ENCODE assay signal across 11 cellular contexts in the genomic region with DNA sequence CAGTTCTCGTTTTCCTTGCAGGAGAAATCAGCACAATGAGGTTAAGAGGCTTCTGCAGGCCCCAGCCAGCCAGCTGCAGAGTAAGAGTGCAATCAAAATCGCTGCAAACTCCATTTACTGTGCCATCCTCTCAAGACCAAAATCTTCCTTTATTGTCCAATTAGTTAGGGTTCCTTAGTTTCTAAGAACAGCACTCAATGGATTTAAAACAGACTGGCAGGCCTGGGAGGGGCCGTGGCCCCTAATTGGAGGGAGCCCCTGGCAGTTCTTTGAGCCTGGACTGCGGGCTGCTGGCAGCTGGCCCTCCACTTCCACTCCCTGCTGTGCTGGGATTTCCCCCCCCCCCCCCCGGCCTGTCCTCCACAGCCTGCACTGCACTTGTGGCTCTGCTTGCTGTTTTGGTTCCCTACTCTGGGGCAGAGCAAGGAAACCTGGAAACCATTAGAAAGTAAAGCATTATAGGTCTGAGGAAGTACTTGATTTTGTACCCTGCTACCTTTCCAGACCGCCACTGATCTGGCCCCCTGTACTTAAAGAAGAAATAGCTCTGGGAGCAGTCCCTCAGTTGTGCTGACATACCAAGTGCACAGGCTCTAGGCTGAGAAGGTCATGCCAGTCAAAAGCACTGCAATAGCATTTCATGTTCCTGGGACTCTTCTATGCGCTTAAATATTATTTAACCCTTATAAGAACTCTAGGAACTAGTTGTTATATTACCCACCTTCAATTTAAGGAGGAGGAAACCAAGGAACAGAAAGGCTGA.
DNase-seq lines count a peak whose midpoint lies in the region; ATAC-seq and TF ChIP-seq lines count a peak whose summit lies in the region.
"Had no signal": no experiment of that assay in that cellular context is flagged by ENCODE, and none has a peak within 500 bp of the region (broad histone marks: within the 10 kb centered on the region; RNA-seq: fewer than 3 reads in every experiment).

No MANE protein-coding gene starts in this region.

- H3K27me3 ChIP-seq in BE2C (no peaks in the 10 kb centered on the region), SK-N-SH (ENCODE audit: insufficient read depth) (no peaks in the 10 kb centered on the region)

- WGBS in SK-N-SH (ENCODE audit: low lambda C conversion rate) = 25% methylated on average over 6 of the region's 7 CpGs

- TF ChIP-seq EP300 in Ishikawa (IDR thresholded peaks at IDR 0.05; ENCODE audit: borderline replicate concordance) (0 out of 2 replicates have a peak, but pooled peaks have one; percentile 36), SK-N-SH (IDR thresholded peaks at IDR 0.05; ENCODE audit: borderline replicate concordance in 1 of 2, low read depth in 1 of 2, low read length in 1 of 2) (peak in 1 of 2 experiments; percentile 63; a peak in 1 of 4 replicates)

- 0 out of 2 replicates have a peak overlapping the region, but pooled peaks have one; percentile 4 for H2AFZ ChIP-seq in SK-N-SH (ENCODE audit: low read depth)

- no peak overlapping the region for H3K9ac ChIP-seq in SK-N-SH

- intact Hi-C loops in posterior vena cava (cut with DNase I) = no loop called here
- intact Hi-C loops in activated CD4-positive, alpha-beta T cell treated with anti-CD3 and anti-CD28 coated beads for 36 hours (cut with DNase I, micrococcal nuclease) = no loop called here

- H3K9me3 ChIP-seq in BE2C = no peaks in the 10 kb centered on the region
- H3K9me3 ChIP-seq in SK-N-SH = no peaks in the 10 kb centered on the region

- no peak overlapping the region for H3K4me2 ChIP-seq in SK-N-SH

- H3K36me3 Mint-ChIP-seq in activated CD4-positive, alpha-beta T cell treated with anti-CD3 and anti-CD28 coated beads for 36 hours (ENCODE audit: low read depth) = no peaks in the 10 kb centered on the region
- H3K36me3 Mint-ChIP-seq: CD14-positive monocyte; stimulated activated naive B cell treated with anti-CD40 and anti-IgM and Interleukin-4, amounts not matched to agents 10 μg/mL and 1 μg/mL and 100 μg/mL, for 72 hours had no signal

- H3K9me3 Mint-ChIP-seq in activated CD4-positive, alpha-beta T cell treated with anti-CD3 and anti-CD28 coated beads for 36 hours (ENCODE audit: low read depth) = no peaks in the 10 kb centered on the region
- H3K9me3 Mint-ChIP-seq: activated T-cell treated with anti-CD3 and anti-CD28 coated beads, Interleukin-2, amount 50 U/mL, for 24 hours; stimulated activated naive B cell treated with anti-CD40 and anti-IgM and Interleukin-4, amounts not matched to agents 10 μg/mL and 1 μg/mL and 100 μg/mL, for 72 hours had no signal

- H3K4me1 ChIP-seq in BE2C (peaks cover 33% of the 10 kb centered on the region), SK-N-SH (ENCODE audit: control insufficient read depth in 1 of 2, insufficient read depth in 2 of 2, low read depth in 1 of 2, low read length in 1 of 2) (peaks cover 0 to 16% of the 10 kb centered on the region in 2 experiments; a peak in 2 of 4 replicates)

- no peaks in the 10 kb centered on the region for H3K9me2 ChIP-seq in SK-N-SH

- H3K4me3 Mint-ChIP-seq in activated CD4-positive, alpha-beta T cell treated with anti-CD3 and anti-CD28 coated beads for 36 hours = no peak overlapping the region
- H3K4me3 Mint-ChIP-seq: activated T-cell treated with anti-CD3 and anti-CD28 coated beads, Interleukin-2, amount 50 U/mL, for 24 hours; CD14-positive monocyte; stimulated activated naive B cell treated with anti-CD40 and anti-IgM and Interleukin-4, amounts not matched to agents 10 μg/mL and 1 μg/mL and 100 μg/mL, for 72 hours had no signal

- H3K79me2 ChIP-seq in SK-N-SH (ENCODE audit: insufficient read depth) = no peaks in the 10 kb centered on the region

- no peak for TF ChIP-seq RAD21 in Ishikawa (IDR thresholded peaks at IDR 0.05; ENCODE audit: low read depth)
- TF ChIP-seq RAD21 in SK-N-SH (IDR thresholded peaks at IDR 0.05; ENCODE audit: low read length) = no peak

- peaks cover 4% of the 10 kb centered on the region for H3K27me3 Mint-ChIP-seq in activated CD4-positive, alpha-beta T cell treated with anti-CD3 and anti-CD28 coated beads for 36 hours
- H3K27me3 Mint-ChIP-seq: stimulated activated naive B cell treated with anti-CD40 and anti-IgM and Interleukin-4, amounts not matched to agents 10 μg/mL and 1 μg/mL and 100 μg/mL, for 72 hours had no signal

- peak overlapping the region in 1 of 2 experiments; percentile 93; a peak in 2 of 4 replicates for H3K27ac ChIP-seq in SK-N-SH (ENCODE audit: low read depth in 2 of 2, low read length in 1 of 2)

- peak; percentile 90 for DNase-seq in BE2C
- DNase-seq in SK-N-SH = peak; percentile 61
- peak; percentile 22 for DNase-seq in inferior parietal cortex (ENCODE audit: extremely low spot score)
- DNase-seq in OCI-M2 (lab: John Stamatoyannopoulos, UW; ENCODE audit: unreplicated experiment) = no peak
- DNase-seq in SIG-M5 (lab: John Stamatoyannopoulos, UW) = no peak
- no peak for DNase-seq in posterior vena cava (ENCODE audit: low spot score)
- no peak for DNase-seq in activated CD4-positive, alpha-beta T cell treated with anti-CD3 and anti-CD28 coated beads for 36 hours
- DNase-seq: activated T-cell treated with anti-CD3 and anti-CD28 coated beads, Interleukin-2, amount 50 U/mL, for 24 hours; stimulated activated naive B cell treated with anti-CD40 and anti-IgM and Interleukin-4, amounts not matched to agents 10 μg/mL and 1 μg/mL and 100 μg/mL, for 72 hours had no signal

- H3K36me3 ChIP-seq in BE2C (no peaks in the 10 kb centered on the region), SK-N-SH (replicated peaks in 1 of 2; ENCODE audit: control insufficient read depth in 1 of 2, insufficient read depth in 2 of 2, low read length in 1 of 2) (no peaks in the 10 kb centered on the region)

- H3F3A ChIP-seq in SK-N-SH (replicated peaks; ENCODE audit: insufficient read depth) = no peaks in the 10 kb centered on the region

- H3K4me3 ChIP-seq in BE2C (ENCODE audit: low read depth, low read length) (no peak overlapping the region), SK-N-SH (ENCODE audit: low read depth in 2 of 2, low read length in 1 of 2) (no peak overlapping the region)

- POLR2A ChIA-PET in SK-N-SH (lab: Yijun Ruan, JAX) = no interaction called here
- POLR2A ChIA-PET in activated CD4-positive, alpha-beta T cell treated with anti-CD3 and anti-CD28 coated beads for 36 hours (lab: Charles Lee) = no interaction called here

- no peaks in the 10 kb centered on the region for H3K4me1 Mint-ChIP-seq in activated CD4-positive, alpha-beta T cell treated with anti-CD3 and anti-CD28 coated beads for 36 hours

- no peaks in the 10 kb centered on the region for H4K20me1 ChIP-seq in SK-N-SH (ENCODE audit: insufficient read depth)

- no peak overlapping the region for H3K27ac Mint-ChIP-seq in activated CD4-positive, alpha-beta T cell treated with anti-CD3 and anti-CD28 coated beads for 36 hours
- H3K27ac Mint-ChIP-seq: activated T-cell treated with anti-CD3 and anti-CD28 coated beads, Interleukin-2, amount 50 U/mL, for 24 hours; CD14-positive monocyte; stimulated activated naive B cell treated with anti-CD40 and anti-IgM and Interleukin-4, amounts not matched to agents 10 μg/mL and 1 μg/mL and 100 μg/mL, for 72 hours had no signal

- no peak for ATAC-seq in activated CD4-positive, alpha-beta T cell treated with anti-CD3 and anti-CD28 coated beads for 36 hours

- 0 out of 2 replicates have a peak, but pooled peaks have one; percentile 4 for TF ChIP-seq CTCF in BE2C (IDR thresholded peaks at IDR 0.05; ENCODE audit: low read depth, low read length)
- TF ChIP-seq CTCF in SK-N-SH (IDR thresholded peaks at IDR 0.05) = no peak

- CTCF ChIA-PET in SK-N-SH (lab: Yijun Ruan, JAX) = interaction anchor here (1.0 to 6.9 kb wide), 3 partner anchors 12 to 120 kb away, joined by 3 to 157 read pairs (median 3); no protein-coding TSS in a partner anchor
- CTCF ChIA-PET in activated CD4-positive, alpha-beta T cell treated with anti-CD3 and anti-CD28 coated beads for 36 hours (lab: Charles Lee) = no interaction called here

TF ChIP-seq in Ishikawa, 13 proteins besides CTCF, POLR2A, EP300 and RAD21 (continues in another document):
- no peak for TF ChIP-seq TEAD4 (IDR thresholded peaks at IDR 0.05)
- TF ChIP-seq YY1 (IDR thresholded peaks at IDR 0.05; ENCODE audit: low read depth) = no peak
- TF ChIP-seq, protein P1, sequence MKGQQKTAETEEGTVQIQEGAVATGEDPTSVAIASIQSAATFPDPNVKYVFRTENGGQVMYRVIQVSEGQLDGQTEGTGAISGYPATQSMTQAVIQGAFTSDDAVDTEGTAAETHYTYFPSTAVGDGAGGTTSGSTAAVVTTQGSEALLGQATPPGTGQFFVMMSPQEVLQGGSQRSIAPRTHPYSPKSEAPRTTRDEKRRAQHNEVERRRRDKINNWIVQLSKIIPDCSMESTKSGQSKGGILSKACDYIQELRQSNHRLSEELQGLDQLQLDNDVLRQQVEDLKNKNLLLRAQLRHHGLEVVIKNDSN (IDR thresholded peaks at IDR 0.05) = no peak; the same call in 1 of the 2 replicates
- peak; percentile 55; the same call in 1 of the 2 replicates for TF ChIP-seq TCF12 (IDR thresholded peaks at IDR 0.05; ENCODE audit: low read depth)
- TF ChIP-seq CREB1 (IDR thresholded peaks at IDR 0.05; ENCODE audit: low read depth) = no peak
- TF ChIP-seq NFIC (IDR thresholded peaks at IDR 0.05) = peak; percentile 72
- TF ChIP-seq, protein P2, sequence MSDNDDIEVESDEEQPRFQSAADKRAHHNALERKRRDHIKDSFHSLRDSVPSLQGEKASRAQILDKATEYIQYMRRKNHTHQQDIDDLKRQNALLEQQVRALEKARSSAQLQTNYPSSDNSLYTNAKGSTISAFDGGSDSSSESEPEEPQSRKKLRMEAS (IDR thresholded peaks at IDR 0.05) = no peak
- no peak for TF ChIP-seq EGR1 (IDR thresholded peaks at IDR 0.05)

TF ChIP-seq in SK-N-SH, 30 proteins besides CTCF, POLR2A, EP300 and RAD21 (continues in another document):
- TF ChIP-seq MXI1 (IDR thresholded peaks at IDR 0.05; ENCODE audit: low read depth, low read length) (0 out of 2 replicates have a peak, but pooled peaks have one; percentile 18), FOXJ3 (CRISPR knock-in tag; IDR thresholded peaks at IDR 0.05) (no peak), CHD2 (IDR thresholded peaks at IDR 0.05; ENCODE audit: low read length, partially characterized antibody) (peak; percentile 64), RCOR1 (IDR thresholded peaks at IDR 0.05; ENCODE audit: low read length) (peak; percentile 24; the same call in 1 of the 2 replicates)
- TF ChIP-seq, protein P2 (IDR thresholded peaks at IDR 0.05; ENCODE audit: low read depth) = no peak

Comparison
In these comparisons a context has a peak if more than half of its experiments do, and no peak if none do; other contexts are left out.
1. DNase-seq: peak in BE2C (single experiment), SK-N-SH (single experiment) and inferior parietal cortex (single experiment); none in OCI-M2 (single experiment), SIG-M5 (single experiment), posterior vena cava (single experiment) and activated CD4-positive, alpha-beta T cell treated with anti-CD3 and anti-CD28 coated beads for 36 hours (single experiment).